In the genomic region with DNA sequence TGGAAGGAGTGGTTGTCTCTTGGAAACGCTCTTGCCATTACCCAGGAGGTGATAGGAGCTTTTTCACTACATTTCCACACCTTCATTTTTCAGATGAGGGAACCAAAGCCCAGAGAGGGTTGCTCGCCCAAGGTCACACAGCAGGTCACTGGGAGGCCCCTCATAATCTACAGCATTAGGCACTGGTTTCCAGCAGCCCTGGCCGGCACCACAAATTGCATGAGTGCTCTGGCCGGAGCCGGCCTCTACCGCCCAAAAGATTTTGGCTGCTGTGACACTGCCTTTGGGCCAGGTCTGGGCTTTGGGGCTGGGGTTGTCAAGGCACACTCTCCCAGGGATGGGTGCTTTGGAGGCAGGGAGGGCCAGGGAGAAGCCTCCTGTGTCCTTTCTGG, we compare ENCODE assay signal across 1 cellular context.
A peak's percentile ranks its signal among the peaks of the same experiment; 100 is the strongest.
TF ChIP-seq lines count a peak whose summit lies in the region.

No MANE protein-coding gene starts in this region.

TF ChIP-seq in K562, 482 proteins besides CTCF, POLR2A, EP300 and RAD21:
- TF ChIP-seq POLR2AphosphoS5 (IDR thresholded peaks at IDR 0.05; ENCODE audit: control insufficient read depth, insufficient read depth, low read depth, low read length) (peak; percentile 24), CHD2 (IDR thresholded peaks at IDR 0.05; ENCODE audit: low read depth, low read length) (no peak), TAF9B (IDR thresholded peaks at IDR 0.05; ENCODE audit: partially characterized antibody) (no peak), WHSC1 (IDR thresholded peaks at IDR 0.05; ENCODE audit: low read length) (no peak), SMAD1 (IDR thresholded peaks at IDR 0.05; ENCODE audit: low read depth, low read length, partially characterized antibody) (no peak), MAFG (tag; conservative IDR thresholded peaks at IDR 0.05) (no peak), ESRRB (CRISPR knock-in tag; IDR thresholded peaks at IDR 0.05; ENCODE audit: borderline replicate concordance) (no peak), ZFP36 (IDR thresholded peaks at IDR 0.05; ENCODE audit: low read depth, low read length, partially characterized antibody) (peak; percentile 33)
- TF ChIP-seq, protein P1, sequence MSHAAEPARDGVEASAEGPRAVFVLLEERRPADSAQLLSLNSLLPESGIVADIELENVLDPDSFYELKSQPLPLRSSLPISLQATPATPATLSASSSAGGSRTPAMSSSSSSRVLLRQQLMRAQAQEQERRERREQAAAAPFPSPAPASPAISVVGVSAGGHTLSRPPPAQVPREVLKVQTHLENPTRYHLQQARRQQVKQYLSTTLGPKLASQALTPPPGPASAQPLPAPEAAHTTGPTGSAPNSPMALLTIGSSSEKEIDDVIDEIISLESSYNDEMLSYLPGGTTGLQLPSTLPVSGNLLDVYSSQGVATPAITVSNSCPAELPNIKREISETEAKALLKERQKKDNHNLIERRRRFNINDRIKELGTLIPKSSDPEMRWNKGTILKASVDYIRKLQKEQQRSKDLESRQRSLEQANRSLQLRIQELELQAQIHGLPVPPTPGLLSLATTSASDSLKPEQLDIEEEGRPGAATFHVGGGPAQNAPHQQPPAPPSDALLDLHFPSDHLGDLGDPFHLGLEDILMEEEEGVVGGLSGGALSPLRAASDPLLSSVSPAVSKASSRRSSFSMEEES (CRISPR knock-in tag; IDR thresholded peaks at IDR 0.05): no peak
- TF ChIP-seq, protein P2, sequence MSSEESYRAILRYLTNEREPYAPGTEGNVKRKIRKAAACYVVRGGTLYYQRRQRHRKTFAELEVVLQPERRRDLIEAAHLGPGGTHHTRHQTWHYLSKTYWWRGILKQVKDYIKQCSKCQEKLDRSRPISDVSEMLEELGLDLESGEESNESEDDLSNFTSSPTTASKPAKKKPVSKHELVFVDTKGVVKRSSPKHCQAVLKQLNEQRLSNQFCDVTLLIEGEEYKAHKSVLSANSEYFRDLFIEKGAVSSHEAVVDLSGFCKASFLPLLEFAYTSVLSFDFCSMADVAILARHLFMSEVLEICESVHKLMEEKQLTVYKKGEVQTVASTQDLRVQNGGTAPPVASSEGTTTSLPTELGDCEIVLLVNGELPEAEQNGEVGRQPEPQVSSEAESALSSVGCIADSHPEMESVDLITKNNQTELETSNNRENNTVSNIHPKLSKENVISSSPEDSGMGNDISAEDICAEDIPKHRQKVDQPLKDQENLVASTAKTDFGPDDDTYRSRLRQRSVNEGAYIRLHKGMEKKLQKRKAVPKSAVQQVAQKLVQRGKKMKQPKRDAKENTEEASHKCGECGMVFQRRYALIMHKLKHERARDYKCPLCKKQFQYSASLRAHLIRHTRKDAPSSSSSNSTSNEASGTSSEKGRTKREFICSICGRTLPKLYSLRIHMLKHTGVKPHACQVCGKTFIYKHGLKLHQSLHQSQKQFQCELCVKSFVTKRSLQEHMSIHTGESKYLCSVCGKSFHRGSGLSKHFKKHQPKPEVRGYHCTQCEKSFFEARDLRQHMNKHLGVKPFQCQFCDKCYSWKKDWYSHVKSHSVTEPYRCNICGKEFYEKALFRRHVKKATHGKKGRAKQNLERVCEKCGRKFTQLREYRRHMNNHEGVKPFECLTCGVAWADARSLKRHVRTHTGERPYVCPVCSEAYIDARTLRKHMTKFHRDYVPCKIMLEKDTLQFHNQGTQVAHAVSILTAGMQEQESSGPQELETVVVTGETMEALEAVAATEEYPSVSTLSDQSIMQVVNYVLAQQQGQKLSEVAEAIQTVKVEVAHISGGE (CRISPR knock-in tag; IDR thresholded peaks at IDR 0.05): no peak
- TF ChIP-seq, protein P3, sequence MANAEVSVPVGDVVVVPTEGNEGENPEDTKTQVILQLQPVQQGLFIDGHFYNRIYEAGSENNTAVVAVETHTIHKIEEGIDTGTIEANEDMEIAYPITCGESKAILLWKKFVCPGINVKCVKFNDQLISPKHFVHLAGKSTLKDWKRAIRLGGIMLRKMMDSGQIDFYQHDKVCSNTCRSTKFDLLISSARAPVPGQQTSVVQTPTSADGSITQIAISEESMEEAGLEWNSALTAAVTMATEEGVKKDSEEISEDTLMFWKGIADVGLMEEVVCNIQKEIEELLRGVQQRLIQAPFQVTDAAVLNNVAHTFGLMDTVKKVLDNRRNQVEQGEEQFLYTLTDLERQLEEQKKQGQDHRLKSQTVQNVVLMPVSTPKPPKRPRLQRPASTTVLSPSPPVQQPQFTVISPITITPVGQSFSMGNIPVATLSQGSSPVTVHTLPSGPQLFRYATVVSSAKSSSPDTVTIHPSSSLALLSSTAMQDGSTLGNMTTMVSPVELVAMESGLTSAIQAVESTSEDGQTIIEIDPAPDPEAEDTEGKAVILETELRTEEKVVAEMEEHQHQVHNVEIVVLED (CRISPR knock-in tag; IDR thresholded peaks at IDR 0.05): no peak
- TF ChIP-seq, protein P4, sequence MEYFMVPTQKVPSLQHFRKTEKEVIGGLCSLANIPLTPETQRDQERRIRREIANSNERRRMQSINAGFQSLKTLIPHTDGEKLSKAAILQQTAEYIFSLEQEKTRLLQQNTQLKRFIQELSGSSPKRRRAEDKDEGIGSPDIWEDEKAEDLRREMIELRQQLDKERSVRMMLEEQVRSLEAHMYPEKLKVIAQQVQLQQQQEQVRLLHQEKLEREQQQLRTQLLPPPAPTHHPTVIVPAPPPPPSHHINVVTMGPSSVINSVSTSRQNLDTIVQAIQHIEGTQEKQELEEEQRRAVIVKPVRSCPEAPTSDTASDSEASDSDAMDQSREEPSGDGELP (CRISPR knock-in tag; IDR thresholded peaks at IDR 0.05; ENCODE audit: borderline replicate concordance): no peak
